Comparison of ENCODE assay signal across 31 cellular contexts in the genomic region with DNA sequence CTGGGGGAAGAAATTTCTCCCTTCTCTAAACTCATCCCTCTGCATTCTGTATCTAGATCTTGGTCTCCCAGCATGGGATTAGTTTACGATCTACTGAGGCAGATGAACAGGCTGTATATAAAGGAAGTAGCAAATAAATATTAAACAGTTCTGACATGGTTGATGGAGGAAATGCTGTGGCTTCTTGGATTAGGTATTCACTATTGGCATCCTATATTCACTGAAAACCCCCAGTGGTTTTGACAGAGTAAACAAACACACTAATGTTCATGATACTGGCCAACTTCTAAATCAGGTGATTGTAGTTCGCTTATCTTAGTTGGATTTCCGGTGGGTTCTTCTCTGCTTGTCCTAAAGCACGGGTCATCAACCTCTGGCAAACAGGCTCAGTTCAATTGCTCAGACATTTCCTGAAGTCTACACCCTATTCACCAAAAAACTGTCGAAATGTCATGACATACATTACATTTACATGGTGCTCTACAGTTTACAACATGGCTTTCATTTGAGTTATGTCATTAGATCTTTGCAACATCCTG.
"Had no signal": no experiment of that assay in that cellular context is flagged by ENCODE, and none has a peak within 500 bp of the region (broad histone marks: within the 10 kb centered on the region; RNA-seq: fewer than 3 reads in every experiment).

No MANE protein-coding gene starts in this region.

- H3K27me3 ChIP-seq: adrenal gland, ascending aorta, dorsolateral prefrontal cortex, gastroesophageal sphincter, heart left ventricle, pancreas, sigmoid colon, uterus had no signal

- ATAC-seq: activated CD4-positive, CD25-positive, alpha-beta regulatory T cell treated with anti-CD3 and anti-CD28 coated beads, Interleukin-2, amount 50 U/mL, for 24 hours; gastroesophageal sphincter; heart left ventricle; naive thymus-derived CD4-positive, alpha-beta T cell; pancreas; psoas muscle; stimulated activated memory B cell treated with anti-CD40 and anti-IgM and Interleukin-4, amounts not matched to agents 10 μg/mL and 1 μg/mL and 100 μg/mL, for 72 hours; stimulated activated naive CD8-positive, alpha-beta T cell treated with anti-CD3 and anti-CD28 coated beads, Interleukin-15, amount 100 ng/mL, for 72 hours had no signal

- DNase-seq: activated CD4-positive, alpha-beta T cell treated with anti-CD3 and anti-CD28 coated beads for 48 hours; activated CD4-positive, alpha-beta T cell treated with anti-CD3 and anti-CD28 coated beads, Interleukin-2, amount 50 U/mL, for 48 hours; activated CD8-positive, alpha-beta memory T cell treated with anti-CD3 and anti-CD28 coated beads for 24 hours; activated CD8-positive, alpha-beta memory T cell treated with anti-CD3 and anti-CD28 coated beads, Interleukin-2, amount 50 U/mL, for 4 hours; activated effector memory CD4-positive, alpha-beta T cell treated with anti-CD3 and anti-CD28 coated beads, Interleukin-2, amount 50 U/mL, for 16 hours; activated naive CD4-positive, alpha-beta T cell treated with anti-CD3 and anti-CD28 coated beads for 36 hours; activated naive CD8-positive, alpha-beta T cell treated with anti-CD3 and anti-CD28 coated beads for 36 hours; activated T-cell treated with anti-CD3 and anti-CD28 coated beads, Interleukin-2, amount 50 U/mL, for 1 hour; adrenal gland; dorsolateral prefrontal cortex; effector memory CD4-positive, alpha-beta T cell; erythroblast; heart left ventricle; hypothalamus; immature natural killer cell; midbrain; naive thymus-derived CD4-positive, alpha-beta T cell; pancreas; psoas muscle; sigmoid colon; small intestine; stimulated activated CD4-positive, alpha-beta T cell treated with anti-CD3 and anti-CD28 coated beads, Interleukin-4, amount 100 ng/mL, for 24 hours; stimulated activated naive CD8-positive, alpha-beta T cell treated with anti-CD3 and anti-CD28 coated beads, Interleukin-15, amount 100 ng/mL, for 72 hours; substantia nigra; T1000; uterus; WERI-Rb-1 had no signal

- H3K4me3 ChIP-seq: adrenal gland, ascending aorta, dorsolateral prefrontal cortex, gastroesophageal sphincter, heart left ventricle, pancreas, psoas muscle, sigmoid colon, uterus had no signal

- H3K36me3 ChIP-seq: adrenal gland, ascending aorta, gastroesophageal sphincter, heart left ventricle, pancreas, sigmoid colon, uterus, WERI-Rb-1 had no signal
